In genomic region chr3:172696357-172696756, GRCh38 we compare ENCODE assay signal across 1 cellular context.
TF ChIP-seq lines count a peak whose summit lies in the region.

No MANE protein-coding gene starts in this region.

TF ChIP-seq in HepG2, 621 proteins besides CTCF, POLR2A, EP300 and RAD21 (continued from another document and continues in another):
- TF ChIP-seq ZNF224 (CRISPR knock-in tag; IDR thresholded peaks at IDR 0.05) = no peak
- TF ChIP-seq TSC22D2 (CRISPR knock-in tag; IDR thresholded peaks at IDR 0.05; ENCODE audit: borderline replicate concordance) = no peak
- TF ChIP-seq LBX2 (CRISPR knock-in tag; IDR thresholded peaks at IDR 0.05; ENCODE audit: borderline replicate concordance) = no peak
- TF ChIP-seq, protein P1, sequence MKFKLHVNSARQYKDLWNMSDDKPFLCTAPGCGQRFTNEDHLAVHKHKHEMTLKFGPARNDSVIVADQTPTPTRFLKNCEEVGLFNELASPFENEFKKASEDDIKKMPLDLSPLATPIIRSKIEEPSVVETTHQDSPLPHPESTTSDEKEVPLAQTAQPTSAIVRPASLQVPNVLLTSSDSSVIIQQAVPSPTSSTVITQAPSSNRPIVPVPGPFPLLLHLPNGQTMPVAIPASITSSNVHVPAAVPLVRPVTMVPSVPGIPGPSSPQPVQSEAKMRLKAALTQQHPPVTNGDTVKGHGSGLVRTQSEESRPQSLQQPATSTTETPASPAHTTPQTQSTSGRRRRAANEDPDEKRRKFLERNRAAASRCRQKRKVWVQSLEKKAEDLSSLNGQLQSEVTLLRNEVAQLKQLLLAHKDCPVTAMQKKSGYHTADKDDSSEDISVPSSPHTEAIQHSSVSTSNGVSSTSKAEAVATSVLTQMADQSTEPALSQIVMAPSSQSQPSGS (CRISPR knock-in tag; IDR thresholded peaks at IDR 0.05) = peak; percentile 82; the same call in 1 of the 2 replicates
- TF ChIP-seq TOE1 (CRISPR knock-in tag; IDR thresholded peaks at IDR 0.05) = peak; percentile 90; the same call in 1 of the 2 replicates
- TF ChIP-seq ZFP36 (IDR thresholded peaks at IDR 0.05; ENCODE audit: borderline replicate concordance, low read depth, low read length, partially characterized antibody) = no peak
- no peak for TF ChIP-seq ATF7-NPFF (CRISPR knock-in tag; IDR thresholded peaks at IDR 0.05; ENCODE audit: low read depth)
- TF ChIP-seq GATA4 (IDR thresholded peaks at IDR 0.05; ENCODE audit: borderline replicate concordance, low read depth) = peak; percentile 93
- TF ChIP-seq, protein P2, sequence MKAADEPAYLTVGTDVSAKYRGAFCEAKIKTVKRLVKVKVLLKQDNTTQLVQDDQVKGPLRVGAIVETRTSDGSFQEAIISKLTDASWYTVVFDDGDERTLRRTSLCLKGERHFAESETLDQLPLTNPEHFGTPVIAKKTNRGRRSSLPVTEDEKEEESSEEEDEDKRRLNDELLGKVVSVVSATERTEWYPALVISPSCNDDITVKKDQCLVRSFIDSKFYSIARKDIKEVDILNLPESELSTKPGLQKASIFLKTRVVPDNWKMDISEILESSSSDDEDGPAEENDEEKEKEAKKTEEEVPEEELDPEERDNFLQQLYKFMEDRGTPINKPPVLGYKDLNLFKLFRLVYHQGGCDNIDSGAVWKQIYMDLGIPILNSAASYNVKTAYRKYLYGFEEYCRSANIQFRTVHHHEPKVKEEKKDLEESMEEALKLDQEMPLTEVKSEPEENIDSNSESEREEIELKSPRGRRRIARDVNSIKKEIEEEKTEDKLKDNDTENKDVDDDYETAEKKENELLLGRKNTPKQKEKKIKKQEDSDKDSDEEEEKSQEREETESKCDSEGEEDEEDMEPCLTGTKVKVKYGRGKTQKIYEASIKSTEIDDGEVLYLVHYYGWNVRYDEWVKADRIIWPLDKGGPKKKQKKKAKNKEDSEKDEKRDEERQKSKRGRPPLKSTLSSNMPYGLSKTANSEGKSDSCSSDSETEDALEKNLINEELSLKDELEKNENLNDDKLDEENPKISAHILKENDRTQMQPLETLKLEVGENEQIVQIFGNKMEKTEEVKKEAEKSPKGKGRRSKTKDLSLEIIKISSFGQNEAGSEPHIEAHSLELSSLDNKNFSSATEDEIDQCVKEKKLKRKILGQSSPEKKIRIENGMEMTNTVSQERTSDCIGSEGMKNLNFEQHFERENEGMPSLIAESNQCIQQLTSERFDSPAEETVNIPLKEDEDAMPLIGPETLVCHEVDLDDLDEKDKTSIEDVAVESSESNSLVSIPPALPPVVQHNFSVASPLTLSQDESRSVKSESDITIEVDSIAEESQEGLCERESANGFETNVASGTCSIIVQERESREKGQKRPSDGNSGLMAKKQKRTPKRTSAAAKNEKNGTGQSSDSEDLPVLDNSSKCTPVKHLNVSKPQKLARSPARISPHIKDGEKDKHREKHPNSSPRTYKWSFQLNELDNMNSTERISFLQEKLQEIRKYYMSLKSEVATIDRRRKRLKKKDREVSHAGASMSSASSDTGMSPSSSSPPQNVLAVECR (CRISPR knock-in tag; IDR thresholded peaks at IDR 0.05; ENCODE audit: borderline replicate concordance) = no peak; the same call in 1 of the 2 replicates
- no peak for TF ChIP-seq ZNF572 (CRISPR knock-in tag; IDR thresholded peaks at IDR 0.05)
- TF ChIP-seq KLF12 (CRISPR knock-in tag; IDR thresholded peaks at IDR 0.05; ENCODE audit: borderline replicate concordance) = no peak
- no peak for TF ChIP-seq ZSCAN21 (CRISPR knock-in tag; IDR thresholded peaks at IDR 0.05; ENCODE audit: borderline replicate concordance)
- TF ChIP-seq REXO4 (CRISPR knock-in tag; IDR thresholded peaks at IDR 0.05; ENCODE audit: borderline replicate concordance) = no peak
- no peak for TF ChIP-seq ZFYVE20 (CRISPR knock-in tag; IDR thresholded peaks at IDR 0.05; ENCODE audit: borderline replicate concordance, low read depth)
- TF ChIP-seq ZNF451 (CRISPR knock-in tag; IDR thresholded peaks at IDR 0.05) = no peak
- TF ChIP-seq JUND (CRISPR knock-in tag; IDR thresholded peaks at IDR 0.05) = no peak
- TF ChIP-seq, protein P3, sequence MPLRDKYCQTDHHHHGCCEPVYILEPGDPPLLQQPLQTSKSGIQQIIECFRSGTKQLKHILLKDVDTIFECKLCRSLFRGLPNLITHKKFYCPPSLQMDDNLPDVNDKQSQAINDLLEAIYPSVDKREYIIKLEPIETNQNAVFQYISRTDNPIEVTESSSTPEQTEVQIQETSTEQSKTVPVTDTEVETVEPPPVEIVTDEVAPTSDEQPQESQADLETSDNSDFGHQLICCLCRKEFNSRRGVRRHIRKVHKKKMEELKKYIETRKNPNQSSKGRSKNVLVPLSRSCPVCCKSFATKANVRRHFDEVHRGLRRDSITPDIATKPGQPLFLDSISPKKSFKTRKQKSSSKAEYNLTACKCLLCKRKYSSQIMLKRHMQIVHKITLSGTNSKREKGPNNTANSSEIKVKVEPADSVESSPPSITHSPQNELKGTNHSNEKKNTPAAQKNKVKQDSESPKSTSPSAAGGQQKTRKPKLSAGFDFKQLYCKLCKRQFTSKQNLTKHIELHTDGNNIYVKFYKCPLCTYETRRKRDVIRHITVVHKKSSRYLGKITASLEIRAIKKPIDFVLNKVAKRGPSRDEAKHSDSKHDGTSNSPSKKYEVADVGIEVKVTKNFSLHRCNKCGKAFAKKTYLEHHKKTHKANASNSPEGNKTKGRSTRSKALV (CRISPR knock-in tag; IDR thresholded peaks at IDR 0.05) = peak; percentile 49; the same call in 1 of the 2 replicates
- TF ChIP-seq MED13 (CRISPR knock-in tag; IDR thresholded peaks at IDR 0.05) = 0 out of 2 replicates have a peak, but pooled peaks have one; percentile 30
- TF ChIP-seq PAXIP1 (CRISPR knock-in tag; conservative IDR thresholded peaks at IDR 0.05) = peak; percentile 97
- TF ChIP-seq, protein P4, sequence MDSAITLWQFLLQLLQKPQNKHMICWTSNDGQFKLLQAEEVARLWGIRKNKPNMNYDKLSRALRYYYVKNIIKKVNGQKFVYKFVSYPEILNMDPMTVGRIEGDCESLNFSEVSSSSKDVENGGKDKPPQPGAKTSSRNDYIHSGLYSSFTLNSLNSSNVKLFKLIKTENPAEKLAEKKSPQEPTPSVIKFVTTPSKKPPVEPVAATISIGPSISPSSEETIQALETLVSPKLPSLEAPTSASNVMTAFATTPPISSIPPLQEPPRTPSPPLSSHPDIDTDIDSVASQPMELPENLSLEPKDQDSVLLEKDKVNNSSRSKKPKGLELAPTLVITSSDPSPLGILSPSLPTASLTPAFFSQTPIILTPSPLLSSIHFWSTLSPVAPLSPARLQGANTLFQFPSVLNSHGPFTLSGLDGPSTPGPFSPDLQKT (CRISPR knock-in tag; IDR thresholded peaks at IDR 0.05; ENCODE audit: borderline replicate concordance) = no peak
- TF ChIP-seq, protein P5, sequence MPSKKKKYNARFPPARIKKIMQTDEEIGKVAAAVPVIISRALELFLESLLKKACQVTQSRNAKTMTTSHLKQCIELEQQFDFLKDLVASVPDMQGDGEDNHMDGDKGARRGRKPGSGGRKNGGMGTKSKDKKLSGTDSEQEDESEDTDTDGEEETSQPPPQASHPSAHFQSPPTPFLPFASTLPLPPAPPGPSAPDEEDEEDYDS (CRISPR knock-in tag; IDR thresholded peaks at IDR 0.05) = peak; percentile 23; the same call in 1 of the 2 replicates
- no peak for TF ChIP-seq ZBTB40 (IDR thresholded peaks at IDR 0.05)
- TF ChIP-seq ZBTB40 (CRISPR knock-in tag; IDR thresholded peaks at IDR 0.05) = no peak; the same call in 1 of the 2 replicates
- no peak for TF ChIP-seq NFE2L2 (IDR thresholded peaks at IDR 0.05; ENCODE audit: low read length)
- TF ChIP-seq, protein P6, sequence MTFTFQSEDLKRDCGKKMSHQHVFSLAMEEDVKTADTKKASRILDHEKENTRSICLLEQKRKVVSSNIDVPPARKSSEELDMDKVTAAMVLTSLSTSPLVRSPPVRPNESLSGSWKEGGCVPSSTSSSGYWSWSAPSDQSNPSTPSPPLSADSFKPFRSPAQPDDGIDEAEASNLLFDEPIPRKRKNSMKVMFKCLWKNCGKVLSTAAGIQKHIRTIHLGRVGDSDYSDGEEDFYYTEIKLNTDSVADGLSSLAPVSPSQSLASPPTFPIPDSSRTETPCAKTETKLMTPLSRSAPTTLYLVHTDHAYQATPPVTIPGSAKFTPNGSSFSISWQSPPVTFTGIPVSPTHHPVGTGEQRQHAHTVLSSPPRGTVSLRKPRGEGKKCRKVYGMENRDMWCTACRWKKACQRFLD (CRISPR knock-in tag; IDR thresholded peaks at IDR 0.05; ENCODE audit: borderline replicate concordance) = no peak
- TF ChIP-seq MEF2D (CRISPR knock-in tag; IDR thresholded peaks at IDR 0.05) = peak; percentile 69; the same call in 1 of the 2 replicates
- TF ChIP-seq ZNF292 (CRISPR knock-in tag; IDR thresholded peaks at IDR 0.05; ENCODE audit: borderline replicate concordance, low read depth) = no peak
- no peak for TF ChIP-seq AGO2 (optimal IDR thresholded peaks at IDR 0.05; ENCODE audit: low read depth, low read length)
- no peak for TF ChIP-seq MTA3 (CRISPR knock-in tag; IDR thresholded peaks at IDR 0.05)
- no peak for TF ChIP-seq ONECUT2 (CRISPR knock-in tag; IDR thresholded peaks at IDR 0.05)
- TF ChIP-seq ZNF24 (IDR thresholded peaks at IDR 0.05) = 0 out of 2 replicates have a peak, but pooled peaks have one; percentile 24
- TF ChIP-seq MATR3 (CRISPR knock-in tag; IDR thresholded peaks at IDR 0.05) = no peak
